Comparison of ENCODE assay signal across 8 cellular contexts in genomic region chr2:216695401-216695821, GRCh38. TPM values are rescaled to one million over a fixed set of nuclear protein-coding genes. Genes with fewer than 3 reads are reported as not detected.
DNase-seq lines count a peak whose midpoint lies in the region; ATAC-seq and TF ChIP-seq lines count a peak whose summit lies in the region.

TSS of gene IGFBP5 (minus strand) at chr2:216695549. CDS start at chr2:216694775, 774 bp downstream.

- TF ChIP-seq CTCF in esophagus squamous epithelium (IDR thresholded peaks at IDR 0.05) (no peak), upper lobe of right lung (IDR thresholded peaks at IDR 0.05) (no peak)

- H3K36me3 Mint-ChIP-seq in stimulated activated naive CD8-positive, alpha-beta T cell treated with anti-CD3 and anti-CD28 coated beads, Interleukin-15, Interleukin-2, amounts not matched to agents 100 ng/mL and 50 ng/mL, for 24 hours (ENCODE audit: low read depth): no peaks in the 10 kb centered on the region

- intact Hi-C loops in esophagus squamous epithelium (cut with DNase I) (loop anchor here (5.0 to 10.0 kb wide), 3 partner anchors 449 to 1017 kb away; no protein-coding TSS in a partner anchor), upper lobe of right lung (cut with DNase I) (no loop called here)

- H3K4me1 Mint-ChIP-seq in stimulated activated naive CD8-positive, alpha-beta T cell treated with anti-CD3 and anti-CD28 coated beads, Interleukin-15, Interleukin-2, amounts not matched to agents 100 ng/mL and 50 ng/mL, for 24 hours (ENCODE audit: low read depth): peaks cover 36% of the 10 kb centered on the region

- H3K4me1 ChIP-seq in esophagus squamous epithelium (peaks cover 33 to 97% (median 34%) of the 10 kb centered on the region in 3 donors), upper lobe of right lung (peaks cover 22% of the 10 kb centered on the region)

- H3K9ac ChIP-seq in SK-N-MC (ENCODE audit: insufficient read length): peak within 1 kb of the TSS; percentile 37

- peak within 1 kb of the TSS; percentile 92 for H3K27ac ChIP-seq in SK-N-MC
- peak within 1 kb of the TSS; percentile 73 to 94 (median 89) for H3K27ac ChIP-seq in esophagus squamous epithelium
- H3K27ac ChIP-seq in upper lobe of right lung: peak within 1 kb of the TSS; percentile 64

- DNase-seq in stimulated activated naive CD8-positive, alpha-beta T cell treated with anti-CD3 and anti-CD28 coated beads, Interleukin-15, Interleukin-2, amounts not matched to agents 100 U/mL and 50 U/mL, for 24 hours: no peak
- DNase-seq in SK-N-MC (ENCODE audit: low read depth, low spot score): no peak
- no peak for DNase-seq in esophagus squamous epithelium (lab: John Stamatoyannopoulos, UW)
- peak; percentile 79 for DNase-seq in mucosa of gallbladder (ENCODE audit: low spot score)
- DNase-seq in upper lobe of right lung: peak; percentile 81
- DNase-seq in stimulated activated CD4-positive, alpha-beta T cell treated with anti-CD3 and anti-CD28 coated beads, Interleukin-4, amount 100 ng/mL, for 4 hours: no peak

- H3K4me3 ChIP-seq in SK-N-MC (peak within 1 kb of the TSS; percentile 88), esophagus squamous epithelium (peak within 1 kb of the TSS; percentile 35 to 71 (median 65)), upper lobe of right lung (peak within 1 kb of the TSS; percentile 46)

- H3K4me3 Mint-ChIP-seq in stimulated activated naive CD8-positive, alpha-beta T cell treated with anti-CD3 and anti-CD28 coated beads, Interleukin-15, Interleukin-2, amounts not matched to agents 100 ng/mL and 50 ng/mL, for 24 hours: peak within 1 kb of the TSS; percentile 55

- H3K9me3 ChIP-seq in SK-N-MC (ENCODE audit: low read depth, low read length) (no peaks in the 10 kb centered on the region), esophagus squamous epithelium (no peaks in the 10 kb centered on the region), upper lobe of right lung (no peaks in the 10 kb centered on the region)

- H3K9me3 Mint-ChIP-seq in stimulated activated naive CD8-positive, alpha-beta T cell treated with anti-CD3 and anti-CD28 coated beads, Interleukin-15, Interleukin-2, amounts not matched to agents 100 ng/mL and 50 ng/mL, for 24 hours: no peaks in the 10 kb centered on the region

- peak in 2 of 4 donors; percentile 61 to 85 for TF ChIP-seq POLR2A in esophagus squamous epithelium (IDR thresholded peaks at IDR 0.05)

- H3K36me3 ChIP-seq in SK-N-MC (ENCODE audit: insufficient read depth, low read length) (no peaks in the 10 kb centered on the region), esophagus squamous epithelium (no peaks in the 10 kb centered on the region), upper lobe of right lung (no peaks in the 10 kb centered on the region)

- no peak within 1 kb of the TSS for H3K27ac Mint-ChIP-seq in stimulated activated naive CD8-positive, alpha-beta T cell treated with anti-CD3 and anti-CD28 coated beads, Interleukin-15, Interleukin-2, amounts not matched to agents 100 ng/mL and 50 ng/mL, for 24 hours

- peaks cover 46% of the 10 kb centered on the region for H3K27me3 Mint-ChIP-seq in stimulated activated naive CD8-positive, alpha-beta T cell treated with anti-CD3 and anti-CD28 coated beads, Interleukin-15, Interleukin-2, amounts not matched to agents 100 ng/mL and 50 ng/mL, for 24 hours

- 9 to 15% methylated on average over 7 to 12 of the region's 16 CpGs for WGBS in esophagus squamous epithelium, 2 donors

- H3K27me3 ChIP-seq in esophagus squamous epithelium (peaks cover 0 to 70% (median 0%) of the 10 kb centered on the region in 4 donors), upper lobe of right lung (peaks cover 35% of the 10 kb centered on the region)

- ATAC-seq in stimulated activated naive CD8-positive, alpha-beta T cell treated with anti-CD3 and anti-CD28 coated beads, Interleukin-15, Interleukin-2, amounts not matched to agents 100 U/mL and 50 U/mL, for 24 hours: no peak
- peak; percentile 8 for ATAC-seq in upper lobe of right lung
- no peak for ATAC-seq in HG03457 (IDR thresholded peaks at IDR 0.05; ENCODE audit: unreplicated experiment)

RNA-seq across cellular contexts. Expression of gene IGFBP5, which starts in this region (rescaled TPM):
- 100 to 1,000 TPM in 2 of 4 donors, 10 to 100 TPM in 2; 26.9 to 899 (median 95.4) TPM for total RNA-seq in esophagus squamous epithelium
- 246 TPM for total RNA-seq in mucosa of gallbladder
- 169 TPM for total RNA-seq in upper lobe of right lung

Comparison
In these comparisons a context has a peak if more than half of its experiments do, and no peak if none do; other contexts are left out.
1. DNase-seq: peak in mucosa of gallbladder (single experiment) and upper lobe of right lung (single experiment); none in stimulated activated naive CD8-positive, alpha-beta T cell treated with anti-CD3 and anti-CD28 coated beads, Interleukin-15, Interleukin-2, amounts not matched to agents 100 U/mL and 50 U/mL, for 24 hours (single experiment), SK-N-MC (single experiment), esophagus squamous epithelium (single experiment) and stimulated activated CD4-positive, alpha-beta T cell treated with anti-CD3 and anti-CD28 coated beads, Interleukin-4, amount 100 ng/mL, for 4 hours (0 of 2).
2. Peak in every context shown above with its lines, with median percentiles within 50 percentile points of each other: H3K27ac ChIP-seq and H3K4me3 ChIP-seq.